In the genomic region with DNA sequence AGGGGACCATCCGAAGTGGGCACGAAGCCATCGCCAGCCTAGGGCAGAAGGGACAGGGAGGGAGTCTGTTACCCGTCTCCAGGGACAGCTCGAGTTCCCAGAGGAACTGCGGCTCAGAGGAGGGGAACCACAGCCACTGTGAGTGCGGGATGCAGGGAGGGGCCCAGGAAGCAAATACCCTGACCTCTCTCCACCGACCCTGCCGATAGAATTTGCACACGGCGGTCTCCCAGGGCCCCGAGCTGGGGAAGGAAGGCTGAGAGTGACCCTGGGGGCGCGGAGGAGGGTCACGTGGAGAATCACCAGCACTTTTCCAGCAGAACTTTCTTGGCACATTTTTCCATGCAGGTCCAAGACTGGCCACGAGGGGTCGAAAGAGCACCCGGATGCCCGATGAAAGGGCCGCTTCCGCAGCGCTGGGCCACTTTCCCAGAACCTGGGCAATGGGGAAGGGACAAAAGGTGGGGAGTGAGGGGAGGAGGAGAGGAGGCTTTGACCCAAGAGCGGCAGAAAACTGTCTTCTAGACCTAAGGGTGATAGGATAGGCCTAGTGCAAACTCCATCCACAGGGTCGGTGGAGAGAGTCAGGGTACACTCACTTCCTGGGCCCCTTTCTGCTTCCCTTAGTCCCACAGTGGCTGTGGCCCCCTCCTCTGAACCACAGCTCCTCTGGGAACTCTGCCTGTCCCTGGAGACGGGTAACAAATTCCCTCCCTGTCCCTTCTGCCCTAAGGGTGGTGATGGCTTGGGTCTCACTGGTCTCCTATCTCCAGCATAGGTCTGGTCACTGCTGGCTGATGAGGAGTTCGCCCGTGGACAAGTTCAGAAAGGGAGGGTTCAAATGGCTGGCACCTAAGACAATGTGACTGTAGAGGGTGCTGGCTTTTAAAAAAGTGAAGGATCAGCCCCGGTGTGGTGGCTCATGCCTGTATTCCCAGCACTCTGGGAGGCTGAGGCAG, we compare ENCODE assay signal across 1 cellular context.
TF ChIP-seq lines count a peak whose summit lies in the region.

No MANE protein-coding gene starts in this region.

TF ChIP-seq in endothelial cell of umbilical vein, 7 proteins besides CTCF, POLR2A, EP300 and RAD21:
- peak; percentile 41 for TF ChIP-seq POLR2AphosphoS5 (IDR thresholded peaks at IDR 0.05; ENCODE audit: insufficient read depth, low read depth, low read length)
- TF ChIP-seq, protein P1, sequence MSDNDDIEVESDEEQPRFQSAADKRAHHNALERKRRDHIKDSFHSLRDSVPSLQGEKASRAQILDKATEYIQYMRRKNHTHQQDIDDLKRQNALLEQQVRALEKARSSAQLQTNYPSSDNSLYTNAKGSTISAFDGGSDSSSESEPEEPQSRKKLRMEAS (IDR thresholded peaks at IDR 0.05; ENCODE audit: insufficient read depth, insufficient read length): peak; percentile 91
- TF ChIP-seq FOS (IDR thresholded peaks at IDR 0.05; ENCODE audit: borderline replicate concordance, insufficient read depth, low read length): no peak
- TF ChIP-seq MYC (IDR thresholded peaks at IDR 0.05; ENCODE audit: low read depth, low read length): no peak
- TF ChIP-seq GATA2 (IDR thresholded peaks at IDR 0.05; ENCODE audit: insufficient read depth, insufficient read length, low read depth, low read length): no peak
- TF ChIP-seq JUN (IDR thresholded peaks at IDR 0.05; ENCODE audit: borderline replicate concordance, insufficient read depth, insufficient read length, low read depth): no peak
- no peak for TF ChIP-seq EZH2 (IDR thresholded peaks at IDR 0.05; ENCODE audit: borderline replicate concordance, low read depth, low read length, severe bottlenecking)
